8 cellular contexts compared by ENCODE assay signal in the genomic region with DNA sequence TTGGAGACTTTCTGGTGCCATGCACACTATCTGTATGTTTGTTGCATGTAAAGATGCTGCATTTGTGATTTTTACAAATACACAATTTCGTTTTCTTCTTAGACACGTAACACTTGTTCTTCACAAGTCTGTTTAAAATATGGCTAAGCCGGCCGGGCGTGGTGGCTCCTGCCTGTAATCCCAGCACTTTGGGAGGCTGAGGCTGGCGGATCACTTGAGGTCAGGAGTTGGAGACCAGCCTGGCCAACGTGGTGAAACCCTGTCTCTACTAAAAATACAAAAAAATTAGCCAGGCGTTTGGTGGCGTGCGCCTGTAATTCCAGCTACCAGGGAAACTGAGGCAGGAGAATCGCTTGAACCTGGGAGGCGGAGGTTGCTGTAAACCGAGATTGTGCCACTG. TPM values are rescaled to one million over a fixed set of nuclear protein-coding genes. Genes with fewer than 3 reads are reported as not detected.
A peak's percentile ranks its signal among the peaks of the same experiment; 100 is the strongest.
DNase-seq lines count a peak whose midpoint lies in the region; TF ChIP-seq lines count a peak whose summit lies in the region.
"Not testable (repeated sequence)": the region's sequence is repeated elsewhere in the genome, so short reads cannot be mapped to it uniquely, and the experiment has no call there.

No MANE protein-coding gene starts in this region.

- H2AFZ ChIP-seq in SU-DHL-6 (ENCODE audit: low read depth, low read length, severe bottlenecking), result peak overlapping the region; percentile 90

- H3K27ac ChIP-seq in BLaER1 treated with 17β-estradiol and CSF1 and Interleukin-3, amounts not matched to agents 10 nM and 100 nM, result peak overlapping the region in 8 of 11 experiments; percentile 69 to 83 (median 78); a peak in 12 of 22 replicates
- peak overlapping the region; percentile 35; the same call in 1 of the 2 replicates for H3K27ac ChIP-seq in HUES6 (ENCODE audit: low read depth, low read length)
- H3K27ac ChIP-seq in SU-DHL-6 (ENCODE audit: low read depth, low read length), result not testable (repeated sequence)
- peak overlapping the region; percentile 55 for H3K27ac ChIP-seq in ectodermal cell (ENCODE audit: insufficient read depth, low read depth, low read length, poor library complexity, severe bottlenecking)

- not testable (repeated sequence) for DNase-seq in immature natural killer cell, nephron progenitor cell

- not testable (repeated sequence) for H3K27me3 Mint-ChIP-seq in activated naive CD8-positive, alpha-beta T cell; stimulated activated naive CD8-positive, alpha-beta T cell treated with anti-CD3 and anti-CD28 coated beads, Interleukin-15, Interleukin-2, amounts not matched to agents 100 ng/mL and 50 ng/mL, for 24 hours
- H3K27me3 Mint-ChIP-seq in immature natural killer cell (ENCODE audit: low read depth in 3 of 3) (peaks cover 15 to 20% (median 17%) of the 10 kb centered on the region in 3 donors), nephron progenitor cell (ENCODE audit: low read depth, poor library complexity) (peaks cover 12% of the 10 kb centered on the region)

- peak overlapping the region; percentile 95 for H3K27ac Mint-ChIP-seq in activated naive CD8-positive, alpha-beta T cell
- peak overlapping the region; percentile 80 to 93 (median 92) for H3K27ac Mint-ChIP-seq in immature natural killer cell
- peak overlapping the region; percentile 91 for H3K27ac Mint-ChIP-seq in nephron progenitor cell
- H3K27ac Mint-ChIP-seq in stimulated activated naive CD8-positive, alpha-beta T cell treated with anti-CD3 and anti-CD28 coated beads, Interleukin-15, Interleukin-2, amounts not matched to agents 100 ng/mL and 50 ng/mL, for 24 hours, result peak overlapping the region; percentile 97

- H3K4me3 Mint-ChIP-seq in activated naive CD8-positive, alpha-beta T cell, result peak overlapping the region; percentile 90
- H3K4me3 Mint-ChIP-seq in immature natural killer cell (peak overlapping the region; percentile 84 to 93 (median 88)), nephron progenitor cell (peak overlapping the region; percentile 88)
- H3K4me3 Mint-ChIP-seq in stimulated activated naive CD8-positive, alpha-beta T cell treated with anti-CD3 and anti-CD28 coated beads, Interleukin-15, Interleukin-2, amounts not matched to agents 100 ng/mL and 50 ng/mL, for 24 hours, result peak overlapping the region; percentile 91

- TF ChIP-seq CTCF in SU-DHL-6 (IDR thresholded peaks at IDR 0.05; ENCODE audit: insufficient read depth, low read length, poor library complexity, severe bottlenecking); nephron progenitor cell (IDR thresholded peaks at IDR 0.05): not testable (repeated sequence)

- H3K36me3 ChIP-seq in BLaER1 treated with 17β-estradiol and CSF1 and Interleukin-3, amounts not matched to agents 10 nM and 100 nM; HUES6 (ENCODE audit: control insufficient read depth, insufficient read depth, low read length); SU-DHL-6 (ENCODE audit: low read length); ectodermal cell (ENCODE audit: control insufficient read depth, insufficient read depth, low read length): not testable (repeated sequence)

- H3K4me3 ChIP-seq in BLaER1 treated with 17β-estradiol and CSF1 and Interleukin-3, amounts not matched to agents 10 nM and 100 nM, result peak overlapping the region; percentile 61 to 76 (median 68)
- H3K4me3 ChIP-seq in HUES6 (ENCODE audit: low read depth, low read length), result peak overlapping the region; percentile 63
- peak overlapping the region; percentile 54 for H3K4me3 ChIP-seq in SU-DHL-6 (ENCODE audit: insufficient read depth, low read length, poor library complexity, severe bottlenecking)
- peak overlapping the region; percentile 73 for H3K4me3 ChIP-seq in ectodermal cell (ENCODE audit: insufficient read depth, low read depth, low read length)

- H3K9me3 ChIP-seq in BLaER1 treated with 17β-estradiol and CSF1 and Interleukin-3, amounts not matched to agents 10 nM and 100 nM (replicated peaks in 1 of 11); HUES6 (ENCODE audit: control insufficient read depth, insufficient read depth, low read depth, low read length); SU-DHL-6 (ENCODE audit: insufficient read depth, low read length); ectodermal cell (ENCODE audit: control insufficient read depth, low read length): not testable (repeated sequence)

- peaks cover 4 to 19% (median 12%) of the 10 kb centered on the region in 10 experiments; a peak in 15 of 20 replicates for H3K4me1 ChIP-seq in BLaER1 treated with 17β-estradiol and CSF1 and Interleukin-3, amounts not matched to agents 10 nM and 100 nM
- not testable (repeated sequence) for H3K4me1 ChIP-seq in HUES6 (ENCODE audit: control insufficient read depth, insufficient read depth, low read length); ectodermal cell (ENCODE audit: control insufficient read depth, insufficient read depth, low read length)

- H3F3A ChIP-seq in SU-DHL-6 (ENCODE audit: insufficient read depth), result not testable (repeated sequence)

- not testable (repeated sequence) for H3K9me3 Mint-ChIP-seq in activated naive CD8-positive, alpha-beta T cell (ENCODE audit: low read depth); immature natural killer cell; nephron progenitor cell; stimulated activated naive CD8-positive, alpha-beta T cell treated with anti-CD3 and anti-CD28 coated beads, Interleukin-15, Interleukin-2, amounts not matched to agents 100 ng/mL and 50 ng/mL, for 24 hours

- not testable (repeated sequence) for H3K9me2 ChIP-seq in SU-DHL-6 (replicated peaks; ENCODE audit: insufficient read depth, low read length)

- H3K4me1 Mint-ChIP-seq in activated naive CD8-positive, alpha-beta T cell (ENCODE audit: low read depth), result peaks cover 16% of the 10 kb centered on the region
- H3K4me1 Mint-ChIP-seq in immature natural killer cell, result peaks cover 17 to 19% of the 10 kb centered on the region in 2 donors
- H3K4me1 Mint-ChIP-seq in nephron progenitor cell, result peaks cover 17% of the 10 kb centered on the region
- H3K4me1 Mint-ChIP-seq in stimulated activated naive CD8-positive, alpha-beta T cell treated with anti-CD3 and anti-CD28 coated beads, Interleukin-15, Interleukin-2, amounts not matched to agents 100 ng/mL and 50 ng/mL, for 24 hours (ENCODE audit: low read depth), result peaks cover 20% of the 10 kb centered on the region

- peak overlapping the region; percentile 77 to 96 (median 91) for H3K4me2 ChIP-seq in BLaER1 treated with 17β-estradiol and CSF1 and Interleukin-3, amounts not matched to agents 10 nM and 100 nM
- H3K4me2 ChIP-seq in SU-DHL-6 (ENCODE audit: low read depth, low read length, poor library complexity, severe bottlenecking), result peak overlapping the region; percentile 68

- H3K36me3 Mint-ChIP-seq in activated naive CD8-positive, alpha-beta T cell; immature natural killer cell; nephron progenitor cell (ENCODE audit: low read depth); stimulated activated naive CD8-positive, alpha-beta T cell treated with anti-CD3 and anti-CD28 coated beads, Interleukin-15, Interleukin-2, amounts not matched to agents 100 ng/mL and 50 ng/mL, for 24 hours (ENCODE audit: low read depth): not testable (repeated sequence)

- peak overlapping the region; percentile 73 to 85 (median 83); a peak in 21 of 22 replicates for H3K9ac ChIP-seq in BLaER1 treated with 17β-estradiol and CSF1 and Interleukin-3, amounts not matched to agents 10 nM and 100 nM
- H3K9ac ChIP-seq in HUES6 (ENCODE audit: low read length) (peak overlapping the region; percentile 83), SU-DHL-6 (ENCODE audit: low read length) (peak overlapping the region; percentile 67)

- H3K79me2 ChIP-seq in SU-DHL-6 (ENCODE audit: insufficient read depth, low read length), result not testable (repeated sequence)

- H3K27me3 ChIP-seq in BLaER1 treated with 17β-estradiol and CSF1 and Interleukin-3, amounts not matched to agents 10 nM and 100 nM; HUES6 (ENCODE audit: control insufficient read depth, insufficient read depth, low read length); SU-DHL-6 (ENCODE audit: low read length); ectodermal cell (ENCODE audit: control insufficient read depth, insufficient read depth, low read length, poor library complexity, severe bottlenecking): not testable (repeated sequence)

- WGBS in ectodermal cell, 2 experiments, result 85 to 86% methylated on average over 13 of the region's 13 CpGs

- not testable (repeated sequence) for H4K20me1 ChIP-seq in BLaER1 treated with 17β-estradiol and CSF1 and Interleukin-3, amounts not matched to agents 10 nM and 100 nM; SU-DHL-6 (ENCODE audit: low read depth, low read length)

RNA-seq across cellular contexts. Expression of a gene that starts 14.7 kb away (rescaled TPM):
- 328 TPM for polyA plus RNA-seq in ectodermal cell (2013, experiment 1 of 4)
- 288 TPM for polyA plus RNA-seq in ectodermal cell (2013, experiment 2 of 4)
- polyA plus RNA-seq in ectodermal cell (2013, experiment 3 of 4), result 318 TPM
- polyA plus RNA-seq in ectodermal cell (2013, experiment 4 of 4), result 331 TPM
- 10 to 100 TPM; 26.3 to 42.4 (median 39.4) TPM for polyA plus RNA-seq in immature natural killer cell

RNA-seq across cellular contexts. Expression of a gene that starts 24.5 kb away (rescaled TPM):
- polyA plus RNA-seq in ectodermal cell (2013, experiment 1 of 4), result 18.7 TPM
- 15.8 TPM for polyA plus RNA-seq in ectodermal cell (2013, experiment 2 of 4)
- 20.1 TPM for polyA plus RNA-seq in ectodermal cell (2013, experiment 3 of 4)
- 21.4 TPM for polyA plus RNA-seq in ectodermal cell (2013, experiment 4 of 4)
- polyA plus RNA-seq in immature natural killer cell, result 10 to 100 TPM in 1 of 3 donors, 1 to 10 TPM in 2; 7.3 to 15.5 (median 8.6) TPM
